Comparison of ENCODE assay signal across 11 cellular contexts in the genomic region with DNA sequence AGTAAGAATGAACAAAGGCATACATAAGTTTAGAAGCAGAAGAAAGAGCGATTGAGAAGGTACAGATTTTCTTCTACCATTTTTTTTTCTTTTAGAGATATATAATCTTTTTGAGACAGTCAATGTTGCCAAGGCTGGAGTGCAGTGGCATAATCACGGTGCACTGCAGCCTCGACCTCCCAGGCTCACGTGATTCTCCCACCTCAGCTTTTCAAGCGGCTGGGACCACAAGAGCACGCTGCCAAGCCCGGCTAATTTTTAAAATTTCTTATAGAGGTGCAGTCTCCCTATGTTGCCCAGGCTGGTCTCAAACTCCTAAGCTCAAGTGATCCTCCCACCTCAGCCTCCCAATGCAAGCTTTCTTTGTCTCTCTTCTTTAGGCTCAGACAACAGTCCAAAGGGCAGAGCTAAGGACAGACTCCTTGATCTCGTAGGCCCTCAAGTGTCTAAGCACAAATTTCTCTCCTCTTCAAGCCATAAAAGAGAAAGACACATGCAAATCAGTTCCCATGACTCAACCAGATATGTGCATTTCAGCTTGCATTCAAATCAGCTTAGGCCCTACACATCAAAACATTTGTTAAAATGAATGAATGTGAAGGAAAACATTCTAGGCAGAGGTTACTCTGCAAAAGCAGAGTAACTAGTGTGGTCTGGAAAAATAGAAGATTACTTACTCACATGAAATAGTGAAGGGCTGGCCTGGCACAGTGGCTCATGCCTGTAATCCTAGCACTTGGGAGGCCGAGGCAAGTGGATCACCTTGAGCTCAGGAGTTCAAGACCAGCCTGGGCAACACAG. TPM values are rescaled to one million over a fixed set of nuclear protein-coding genes. Genes with fewer than 3 reads are reported as not detected.
DNase-seq lines count a peak whose midpoint lies in the region; ATAC-seq and TF ChIP-seq lines count a peak whose summit lies in the region.
"Had no signal": no experiment of that assay in that cellular context is flagged by ENCODE, and none has a peak within 500 bp of the region (broad histone marks: within the 10 kb centered on the region; RNA-seq: fewer than 3 reads in every experiment).

No MANE protein-coding gene starts in this region.

- CTCF ChIA-PET in MCF 10A (lab: Yijun Ruan, JAX): interaction anchor here (0.6 to 1.2 kb wide), 2 partner anchors 18 to 37 kb away, joined by 3 read pairs; no protein-coding TSS in a partner anchor

- BruUV-seq in MCF 10A (replicated peaks; lab: Mats Ljungman, UMichigan): no TSS peak

- TF ChIP-seq CTCF in CD14-positive monocyte (IDR thresholded peaks at IDR 0.05) (no peak), osteocyte (IDR thresholded peaks at IDR 0.05) (no peak), MCF 10A (IDR thresholded peaks at IDR 0.05; ENCODE audit: unreplicated experiment) (no peak)

- H3K36me3 Mint-ChIP-seq in CD14-positive monocyte (peaks cover 0 to 12% of the 10 kb centered on the region in 2 donors), osteocyte (ENCODE audit: unreplicated experiment) (no peaks in the 10 kb centered on the region), MCF 10A (ENCODE audit: insufficient read depth, unreplicated experiment) (no peaks in the 10 kb centered on the region)

- H3K27ac Mint-ChIP-seq in CD14-positive monocyte: peak overlapping the region in 6 of 7 donors; percentile 63 to 76 (median 64)
- no peak overlapping the region for H3K27ac Mint-ChIP-seq in osteocyte (ENCODE audit: unreplicated experiment)
- H3K27ac Mint-ChIP-seq in MCF 10A (ENCODE audit: low read depth, unreplicated experiment): no peak overlapping the region

- peak; percentile 53 for ATAC-seq in HG03342 (IDR thresholded peaks at IDR 0.05; ENCODE audit: unreplicated experiment)
- ATAC-seq: HCT116, right cardiac atrium had no signal

- intact Hi-C loops in CD14-positive monocyte (cut with micrococcal nuclease) (no loop called here), MCF 10A (cut with micrococcal nuclease) (no loop called here)

- H3K27me3 Mint-ChIP-seq in CD14-positive monocyte (ENCODE audit: low read depth in 3 of 3): no peaks in the 10 kb centered on the region
- no peaks in the 10 kb centered on the region for H3K27me3 Mint-ChIP-seq in osteocyte (ENCODE audit: unreplicated experiment)
- no peaks in the 10 kb centered on the region for H3K27me3 Mint-ChIP-seq in MCF 10A (ENCODE audit: insufficient read depth, unreplicated experiment)

- peaks cover 0 to 1% (median 0%) of the 10 kb centered on the region in 7 donors for H3K9me3 Mint-ChIP-seq in CD14-positive monocyte
- H3K9me3 Mint-ChIP-seq in osteocyte (ENCODE audit: unreplicated experiment): no peaks in the 10 kb centered on the region
- no peaks in the 10 kb centered on the region for H3K9me3 Mint-ChIP-seq in MCF 10A (ENCODE audit: unreplicated experiment)

- POLR2A ChIA-PET in MCF 10A (lab: Yijun Ruan, JAX): interaction anchor here (0.5 to 1.2 kb wide), 3 partner anchors 14 to 257 kb away, joined by 3 to 6 read pairs (median 3); partner anchors contain the start of gene TP53I3

- H3K4me3 Mint-ChIP-seq in CD14-positive monocyte (no peak overlapping the region), osteocyte (ENCODE audit: unreplicated experiment) (no peak overlapping the region), MCF 10A (ENCODE audit: unreplicated experiment) (no peak overlapping the region)

- peaks cover 65% of the 10 kb centered on the region for H3K4me1 Mint-ChIP-seq in CD14-positive monocyte
- H3K4me1 Mint-ChIP-seq in osteocyte (ENCODE audit: unreplicated experiment): peaks cover 25% of the 10 kb centered on the region
- peaks cover 16% of the 10 kb centered on the region for H3K4me1 Mint-ChIP-seq in MCF 10A (ENCODE audit: insufficient read depth, unreplicated experiment)

- DNase-seq in CD14-positive monocyte (ENCODE audit: low spot score): no peak
- DNase-seq in dedifferentiated amniotic fluid mesenchymal stem cell (ENCODE audit: extremely low spot score): peak; percentile 32
- DNase-seq in GM19240 (ENCODE audit: insufficient read length, low spot score): no peak
- DNase-seq in osteocyte (ENCODE audit: extremely low spot score, unreplicated experiment): no peak
- no peak for DNase-seq in MCF 10A (ENCODE audit: unreplicated experiment)
- DNase-seq in T1000 (lab: John Stamatoyannopoulos, UW): no peak
- DNase-seq: NCI-H187 treated with DMSO at 0.1 percent for 48 hours, right cardiac atrium had no signal

- TF ChIP-seq POLR2A in GM19099 (IDR thresholded peaks at IDR 0.05; ENCODE audit: extremely low read depth, insufficient read length, low read depth): peak; percentile 34

RNA-seq across cellular contexts. Expression of gene ITSN2, which starts 18.0 kb away (rescaled TPM):
- polyA plus RNA-seq in CD14-positive monocyte: 10 to 100 TPM; 26.0 to 40.4 TPM
- total RNA-seq in osteocyte: 31.7 and 32.1 TPM in 2 replicates
- total RNA-seq in MCF 10A (2022): 36.5 and 40.8 TPM in 2 replicates

Comparison
In these comparisons a context has a peak if more than half of its experiments do, and no peak if none do; other contexts are left out.
1. H3K27ac Mint-ChIP-seq: peak in CD14-positive monocyte (6 of 7); none in osteocyte (single experiment) and MCF 10A (single experiment).